Comparison of ENCODE assay signal across 19 cellular contexts in the genomic region with DNA sequence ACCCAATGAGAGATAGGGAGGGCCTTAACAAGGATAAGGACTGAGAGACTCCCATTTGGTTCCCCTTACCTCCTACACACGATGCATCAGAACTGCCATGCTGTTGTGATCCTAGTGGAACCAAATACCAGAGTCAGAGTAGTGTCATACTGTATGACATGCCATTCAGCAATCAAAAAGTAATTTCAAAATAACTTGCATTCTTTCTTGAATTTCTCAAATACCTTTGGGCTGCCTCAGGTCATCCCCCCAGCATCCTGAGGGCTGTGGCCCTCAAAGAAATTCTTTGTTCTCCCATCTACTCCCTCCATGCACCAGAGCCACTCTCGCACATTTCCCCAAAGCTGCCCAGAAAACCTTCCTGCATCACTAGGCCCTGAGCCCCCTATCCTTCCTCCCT.
DNase-seq lines count a peak whose midpoint lies in the region; ATAC-seq, FAIRE-seq and TF ChIP-seq lines count a peak whose summit lies in the region.
"Had no signal": no experiment of that assay in that cellular context is flagged by ENCODE, and none has a peak within 500 bp of the region (broad histone marks: within the 10 kb centered on the region; RNA-seq: fewer than 3 reads in every experiment).

No MANE protein-coding gene starts in this region.

- 36% methylated on average over 2 of the region's 2 CpGs for WGBS in GM23248 (ENCODE audit: low coverage in 1 of 2, low lambda C conversion rate in 2 of 2, missing lambda C conversion rate in 2 of 2), 2 experiments

- H3K79me2 ChIP-seq in GM23248 (ENCODE audit: insufficient read depth), result no peaks in the 10 kb centered on the region

- H3K27ac ChIP-seq in GM23248, result peak overlapping the region; percentile 62

- no peak overlapping the region for H3K9ac ChIP-seq in GM23248
- peak overlapping the region; percentile 72 for H3K9ac ChIP-seq in skeletal muscle satellite cell (ENCODE audit: low read depth, low read length)

- peaks cover 27% of the 10 kb centered on the region for H3F3A ChIP-seq in GM23248 (ENCODE audit: insufficient read depth)

- no peaks in the 10 kb centered on the region for H4K20me1 ChIP-seq in GM23248 (ENCODE audit: insufficient read depth)

- in situ Hi-C loops in GM23248 (cut with MboI), result loop anchor here (10.0 to 25.0 kb wide), 2 partner anchors 1102 to 1284 kb away; a partner anchor contains a TSS

- DNase-seq in GM23248, result peak; percentile 62
- DNase-seq in RCC 7860 (ENCODE audit: low spot score), result peak; percentile 99
- peak; percentile 19 for DNase-seq in fibroblast of mammary gland (ENCODE audit: low read depth)
- no peak for DNase-seq in stimulated activated naive CD8-positive, alpha-beta T cell treated with anti-CD3 and anti-CD28 coated beads, Interleukin-15, amount 100 ng/mL, for 72 hours
- DNase-seq: activated naive CD8-positive, alpha-beta T cell treated with anti-CD3 and anti-CD28 coated beads for 36 hours; activated T-cell treated with anti-CD3 and anti-CD28 coated beads for 4 hours; CD8-positive, alpha-beta T cell; left colon; NCI-H1436; NCI-H345; right cardiac atrium; stimulated activated CD4-positive, alpha-beta T cell treated with anti-CD3 and anti-CD28 coated beads, Interleukin-4, amount 100 ng/mL, for 4 hours; T-cell had no signal

- H2AFZ ChIP-seq in GM23248, result peak overlapping the region; percentile 68

- peaks cover 14% of the 10 kb centered on the region for H3K27me3 Mint-ChIP-seq in stimulated activated naive CD8-positive, alpha-beta T cell treated with anti-CD3 and anti-CD28 coated beads, Interleukin-15, amount 100 ng/mL, for 72 hours

- no peaks in the 10 kb centered on the region for H3K9me2 ChIP-seq in GM23248 (ENCODE audit: insufficient read depth)

- no peaks in the 10 kb centered on the region for H3K9me3 Mint-ChIP-seq in stimulated activated naive CD8-positive, alpha-beta T cell treated with anti-CD3 and anti-CD28 coated beads, Interleukin-15, amount 100 ng/mL, for 72 hours
- H3K9me3 Mint-ChIP-seq: CD8-positive, alpha-beta T cell; natural killer cell treated with Interleukin-12 subunit alpha and Interleukin-12 subunit beta and Interleukin-15 and Interleukin-18, amount 100 ng/mL, for 72 hours; T-cell; type B pancreatic cell had no signal

- no peaks in the 10 kb centered on the region for H3K27me3 ChIP-seq in GM23248 (replicated peaks; ENCODE audit: insufficient read depth)
- H3K27me3 ChIP-seq in skeletal muscle satellite cell (ENCODE audit: control insufficient read depth, insufficient read depth, low read length), result no peaks in the 10 kb centered on the region

- H3K4me2 ChIP-seq in GM23248 (ENCODE audit: unreplicated experiment), result peak overlapping the region; percentile 29
- H3K4me2 ChIP-seq in skeletal muscle satellite cell (ENCODE audit: low read length), result no peak overlapping the region

- H3K4me1 Mint-ChIP-seq in stimulated activated naive CD8-positive, alpha-beta T cell treated with anti-CD3 and anti-CD28 coated beads, Interleukin-15, amount 100 ng/mL, for 72 hours, result no peaks in the 10 kb centered on the region
- H3K4me1 Mint-ChIP-seq: activated naive CD8-positive, alpha-beta T cell treated with anti-CD3 and anti-CD28 coated beads for 36 hours; T-cell had no signal

- H3K4me3 ChIP-seq in GM23248, result no peak overlapping the region
- no peak overlapping the region for H3K4me3 ChIP-seq in fibroblast of mammary gland (ENCODE audit: control insufficient read depth, low read depth, low read length)
- H3K4me3 ChIP-seq in skeletal muscle satellite cell (ENCODE audit: low read length), result no peak overlapping the region

- TF ChIP-seq CTCF in fibroblast of mammary gland (conservative IDR thresholded peaks at IDR 0.05; ENCODE audit: control insufficient read depth, insufficient read depth, low read depth, low read length), result no peak

- ATAC-seq in stimulated activated naive CD8-positive, alpha-beta T cell treated with anti-CD3 and anti-CD28 coated beads, Interleukin-15, amount 100 ng/mL, for 72 hours, result no peak
- ATAC-seq in GM19328 (IDR thresholded peaks at IDR 0.05; ENCODE audit: unreplicated experiment), result no peak
- ATAC-seq in GM18511 (IDR thresholded peaks at IDR 0.05; ENCODE audit: unreplicated experiment), result no peak
- ATAC-seq: CD8-positive, alpha-beta T cell; left colon; right cardiac atrium; T-cell had no signal

- H3K36me3 ChIP-seq in GM23248 (ENCODE audit: low read depth) (no peaks in the 10 kb centered on the region), skeletal muscle satellite cell (ENCODE audit: insufficient read depth, low read length) (no peaks in the 10 kb centered on the region)

- H3K9me3 ChIP-seq in GM23248 (ENCODE audit: low read depth) (no peaks in the 10 kb centered on the region), skeletal muscle satellite cell (replicated peaks; ENCODE audit: low read length) (no peaks in the 10 kb centered on the region)

- H3K4me1 ChIP-seq in GM23248 (ENCODE audit: insufficient read depth) (peaks cover 29% of the 10 kb centered on the region), skeletal muscle satellite cell (ENCODE audit: control insufficient read depth, insufficient read depth, low read length) (peaks cover 25% of the 10 kb centered on the region)

- H3K4me3 Mint-ChIP-seq in stimulated activated naive CD8-positive, alpha-beta T cell treated with anti-CD3 and anti-CD28 coated beads, Interleukin-15, amount 100 ng/mL, for 72 hours, result no peak overlapping the region
- H3K4me3 Mint-ChIP-seq: activated naive CD8-positive, alpha-beta T cell treated with anti-CD3 and anti-CD28 coated beads for 36 hours; CD8-positive, alpha-beta T cell; natural killer cell treated with Interleukin-12 subunit alpha and Interleukin-12 subunit beta and Interleukin-15 and Interleukin-18, amount 100 ng/mL, for 72 hours; T-cell; type B pancreatic cell had no signal

- no peak overlapping the region for H3K27ac Mint-ChIP-seq in stimulated activated naive CD8-positive, alpha-beta T cell treated with anti-CD3 and anti-CD28 coated beads, Interleukin-15, amount 100 ng/mL, for 72 hours
- H3K27ac Mint-ChIP-seq: activated naive CD8-positive, alpha-beta T cell treated with anti-CD3 and anti-CD28 coated beads for 36 hours; CD8-positive, alpha-beta T cell; natural killer cell treated with Interleukin-12 subunit alpha and Interleukin-12 subunit beta and Interleukin-15 and Interleukin-18, amount 100 ng/mL, for 72 hours; T-cell; type B pancreatic cell had no signal

- FAIRE-seq in RCC 7860 (lab: Jason Lieb, UNC), result peak; percentile 95
- FAIRE-seq: endothelial cell of umbilical vein had no signal

Comparison
In these comparisons a context has a peak if more than half of its experiments do, and no peak if none do; other contexts are left out.
1. DNase-seq: peak in GM23248 (single experiment), RCC 7860 (single experiment) and fibroblast of mammary gland (single experiment); none in stimulated activated naive CD8-positive, alpha-beta T cell treated with anti-CD3 and anti-CD28 coated beads, Interleukin-15, amount 100 ng/mL, for 72 hours (0 of 2).